ENCODE assay signal across 14 cellular contexts in the genomic region with DNA sequence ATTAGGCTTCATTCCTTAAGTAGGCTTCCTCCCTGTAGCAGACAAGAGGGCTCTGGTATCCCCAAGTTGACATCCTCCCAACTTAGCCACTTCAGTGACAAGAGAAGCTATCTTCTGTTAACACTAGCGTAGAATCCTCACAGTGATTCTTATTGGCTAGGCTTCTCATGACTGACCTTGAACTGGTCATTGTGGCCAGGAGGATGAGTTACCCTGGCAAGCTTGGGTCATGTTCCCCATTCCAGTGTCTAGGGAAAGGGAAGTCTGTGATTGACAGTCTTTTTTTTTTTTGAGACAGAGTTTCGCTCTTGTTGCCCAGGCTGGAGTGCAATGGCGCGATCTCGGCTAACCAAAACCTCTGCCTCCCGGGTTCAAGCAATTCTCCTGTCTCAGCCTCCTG. TPM values are rescaled to one million over a fixed set of nuclear protein-coding genes. Genes with fewer than 3 reads are reported as not detected.
DNase-seq lines count a peak whose midpoint lies in the region; ATAC-seq, FAIRE-seq and TF ChIP-seq lines count a peak whose summit lies in the region.
"Had no signal": no experiment of that assay in that cellular context is flagged by ENCODE, and none has a peak within 500 bp of the region (broad histone marks: within the 10 kb centered on the region; RNA-seq: fewer than 3 reads in every experiment).

No MANE protein-coding gene starts in this region.

- no peak for DNase-seq in activated naive CD8-positive, alpha-beta T cell treated with anti-CD3 and anti-CD28 coated beads for 36 hours
- DNase-seq in keratinocyte (ENCODE audit: low read depth, low spot score) (no peak), psoas muscle (no peak), OCI-M1 (lab: John Stamatoyannopoulos, UW) (no peak), MM.1S (no peak), inferior parietal cortex (ENCODE audit: extremely low spot score) (no peak), cortex of kidney (lab: John Stamatoyannopoulos, UW) (no peak)
- DNase-seq: CD4-positive, CD25-positive, alpha-beta regulatory T cell; DMS53; GF-D8; GOT3; H9 had no signal

- no peak overlapping the region for H3K9ac ChIP-seq in keratinocyte (ENCODE audit: control insufficient read depth, extremely low read depth, insufficient read depth, low read length)
- H3K9ac ChIP-seq in MM.1S (ENCODE audit: low read length), result no peak overlapping the region

- dilution Hi-C loops in keratinocyte (cut with MboI; ENCODE audit: extremely low pct_ligation_motif_present, low sequenced_read_pairs), result no loop called here

- H3K4me1 ChIP-seq in keratinocyte (ENCODE audit: control insufficient read depth, extremely low read depth, insufficient read depth, low read length) (peaks cover 30% of the 10 kb centered on the region), psoas muscle (peaks cover 29% of the 10 kb centered on the region), MM.1S (ENCODE audit: low read length) (peaks cover 18% of the 10 kb centered on the region)

- peak overlapping the region; percentile 11 for H3K27ac ChIP-seq in keratinocyte (ENCODE audit: control insufficient read depth, insufficient read depth, low read length)
- H3K27ac ChIP-seq in psoas muscle, result peak overlapping the region; percentile 77
- H3K27ac ChIP-seq in MM.1S (ENCODE audit: low read length), result no peak overlapping the region
- H3K27ac ChIP-seq: 22Rv1 had no signal

- peaks cover 10% of the 10 kb centered on the region for H3F3A ChIP-seq in MM.1S (ENCODE audit: insufficient read depth, low read length)

- H2AFZ ChIP-seq in keratinocyte (ENCODE audit: control insufficient read depth, low read length) (no peak overlapping the region), MM.1S (ENCODE audit: low read length) (no peak overlapping the region)

- H3K9me3 ChIP-seq in keratinocyte (ENCODE audit: control insufficient read depth, low read depth, low read length), result no peaks in the 10 kb centered on the region
- no peaks in the 10 kb centered on the region for H3K9me3 ChIP-seq in psoas muscle
- H3K9me3 ChIP-seq in MM.1S (replicated peaks; ENCODE audit: insufficient read depth, low read length), result no peaks in the 10 kb centered on the region

- no peak for TF ChIP-seq CTCF in keratinocyte (optimal IDR thresholded peaks at IDR 0.05 in 1 of 3, IDR thresholded peaks at IDR 0.05 in 1 of 3, conservative IDR thresholded peaks at IDR 0.05 in 1 of 3; ENCODE audit: extremely low read depth in 1 of 3, insufficient read depth in 2 of 3, low read length in 3 of 3)
- TF ChIP-seq CTCF in psoas muscle (IDR thresholded peaks at IDR 0.05), result no peak
- no peak for TF ChIP-seq CTCF in MM.1S (IDR thresholded peaks at IDR 0.05; ENCODE audit: low read length)

- no peaks in the 10 kb centered on the region for H4K20me1 ChIP-seq in keratinocyte (ENCODE audit: control insufficient read depth, extremely low read depth, insufficient read depth, low read length)
- H4K20me1 ChIP-seq in MM.1S (ENCODE audit: insufficient read depth, low read length), result no peaks in the 10 kb centered on the region

- intact Hi-C loops in psoas muscle (cut with DNase I), result no loop called here

- no peak overlapping the region for H3K4me3 Mint-ChIP-seq in activated naive CD8-positive, alpha-beta T cell
- no peak overlapping the region for H3K4me3 Mint-ChIP-seq in activated naive CD8-positive, alpha-beta T cell treated with anti-CD3 and anti-CD28 coated beads for 36 hours
- H3K4me3 Mint-ChIP-seq: H9 had no signal

- ATAC-seq in psoas muscle, result peak; percentile 77 to 82 (median 80)

- H3K9me3 Mint-ChIP-seq in activated naive CD8-positive, alpha-beta T cell (ENCODE audit: low read depth), result no peaks in the 10 kb centered on the region
- no peaks in the 10 kb centered on the region for H3K9me3 Mint-ChIP-seq in activated naive CD8-positive, alpha-beta T cell treated with anti-CD3 and anti-CD28 coated beads for 36 hours
- H3K9me3 Mint-ChIP-seq: H9 had no signal

- H3K27me3 Mint-ChIP-seq in activated naive CD8-positive, alpha-beta T cell, result no peaks in the 10 kb centered on the region
- H3K27me3 Mint-ChIP-seq in activated naive CD8-positive, alpha-beta T cell treated with anti-CD3 and anti-CD28 coated beads for 36 hours, result no peaks in the 10 kb centered on the region
- H3K27me3 Mint-ChIP-seq: CD4-positive, CD25-positive, alpha-beta regulatory T cell had no signal

- H3K4me2 ChIP-seq in keratinocyte (ENCODE audit: control insufficient read depth, extremely low read depth, insufficient read depth, low read depth, low read length) (no peak overlapping the region), MM.1S (ENCODE audit: low read depth, low read length) (no peak overlapping the region)

- H3K4me3 ChIP-seq in keratinocyte (ENCODE audit: control insufficient read depth in 2 of 3, extremely low read depth in 1 of 3, insufficient read depth in 2 of 3, low read depth in 1 of 3, low read length in 3 of 3) (no peak overlapping the region), psoas muscle (peak overlapping the region; percentile 31), MM.1S (ENCODE audit: low read length) (no peak overlapping the region)

- WGBS in psoas muscle, 3 donors, result 56 to 68% (median 66%) methylated on average over 6 of the region's 6 CpGs

- H3K36me3 ChIP-seq in keratinocyte (ENCODE audit: control insufficient read depth in 2 of 2, extremely low read depth in 1 of 2, insufficient read depth in 2 of 2, low read length in 2 of 2) (peaks cover 0 to 12% of the 10 kb centered on the region in 2 experiments), psoas muscle (ENCODE audit: insufficient read depth in 1 of 2, low read depth in 1 of 2) (peaks cover 2 to 14% of the 10 kb centered on the region in 2 donors), MM.1S (replicated peaks; ENCODE audit: insufficient read depth, low read length) (no peaks in the 10 kb centered on the region)

- peaks cover 18% of the 10 kb centered on the region for H3K36me3 Mint-ChIP-seq in activated naive CD8-positive, alpha-beta T cell
- peaks cover 33% of the 10 kb centered on the region for H3K36me3 Mint-ChIP-seq in activated naive CD8-positive, alpha-beta T cell treated with anti-CD3 and anti-CD28 coated beads for 36 hours

- H3K9me2 ChIP-seq in MM.1S (replicated peaks; ENCODE audit: insufficient read depth, low read length), result no peaks in the 10 kb centered on the region

- H3K9me1 ChIP-seq in keratinocyte (ENCODE audit: control insufficient read depth, extremely low read depth, insufficient read depth, low read length), result no peaks in the 10 kb centered on the region

- H3K27me3 ChIP-seq in keratinocyte (ENCODE audit: control insufficient read depth, extremely low read depth, insufficient read depth, low read length), result no peaks in the 10 kb centered on the region
- H3K27me3 ChIP-seq in psoas muscle (ENCODE audit: insufficient read depth in 3 of 3, low read length in 2 of 3), result no peaks in the 10 kb centered on the region
- no peaks in the 10 kb centered on the region for H3K27me3 ChIP-seq in MM.1S (replicated peaks; ENCODE audit: insufficient read depth, low read length)

- peaks cover 52% of the 10 kb centered on the region for H3K4me1 Mint-ChIP-seq in activated naive CD8-positive, alpha-beta T cell (ENCODE audit: low read depth)
- peaks cover 44% of the 10 kb centered on the region for H3K4me1 Mint-ChIP-seq in activated naive CD8-positive, alpha-beta T cell treated with anti-CD3 and anti-CD28 coated beads for 36 hours

- peak overlapping the region; percentile 19 for H3K27ac Mint-ChIP-seq in activated naive CD8-positive, alpha-beta T cell
- H3K27ac Mint-ChIP-seq in activated naive CD8-positive, alpha-beta T cell treated with anti-CD3 and anti-CD28 coated beads for 36 hours, result no peak overlapping the region

- H3K79me2 ChIP-seq in keratinocyte (ENCODE audit: control insufficient read depth, insufficient read depth, low read length), result peaks cover 16% of the 10 kb centered on the region
- peaks cover 82% of the 10 kb centered on the region for H3K79me2 ChIP-seq in MM.1S (ENCODE audit: low read length)

- FAIRE-seq in keratinocyte (lab: Jason Lieb, UNC), result no peak

RNA-seq across cellular contexts. Expression of a gene that starts 7.1 kb away (rescaled TPM):
- total RNA-seq in activated naive CD8-positive, alpha-beta T cell treated with anti-CD3 and anti-CD28 coated beads for 36 hours, result 10 to 100 TPM; 22.6 to 22.7 TPM
- polyA plus RNA-seq in keratinocyte, result 5.3 to 5.9 TPM (median 5.6 TPM) in 3 replicates
- polyA plus RNA-seq in keratinocyte (2011; ENCODE audit: low read depth), result 6.0 TPM
- 3.3 and 6.3 TPM in 2 replicates for polyA plus RNA-seq in keratinocyte (2011; cell fraction: cytosol; rRNA removed)
- polyA plus RNA-seq in keratinocyte (2011; cell fraction: nucleus; rRNA removed), result 6.4 and 7.8 TPM in 2 replicates
- 5.0 and 5.2 TPM in 2 replicates for polyA plus RNA-seq in keratinocyte (2012; ENCODE audit: low replicate concordance)
- 4.3 to 12.6 TPM (median 8.4 TPM) in 3 replicates for polyA minus RNA-seq in keratinocyte
- 9.8 TPM for polyA minus RNA-seq in keratinocyte (2011; cell fraction: cytosol; rRNA and poly(A)+ RNA removed)
- 7.7 and 14.7 TPM in 2 replicates for polyA minus RNA-seq in keratinocyte (2011; cell fraction: nucleus; rRNA and poly(A)+ RNA removed)
- total RNA-seq in psoas muscle, result 10 to 100 TPM; 12.9 to 16.1 (median 15.0) TPM
- 1 to 10 TPM; 4.5 to 9.0 (median 4.6) TPM for polyA plus RNA-seq in psoas muscle
